Comparison of ENCODE assay signal across 12 cellular contexts in the genomic region with DNA sequence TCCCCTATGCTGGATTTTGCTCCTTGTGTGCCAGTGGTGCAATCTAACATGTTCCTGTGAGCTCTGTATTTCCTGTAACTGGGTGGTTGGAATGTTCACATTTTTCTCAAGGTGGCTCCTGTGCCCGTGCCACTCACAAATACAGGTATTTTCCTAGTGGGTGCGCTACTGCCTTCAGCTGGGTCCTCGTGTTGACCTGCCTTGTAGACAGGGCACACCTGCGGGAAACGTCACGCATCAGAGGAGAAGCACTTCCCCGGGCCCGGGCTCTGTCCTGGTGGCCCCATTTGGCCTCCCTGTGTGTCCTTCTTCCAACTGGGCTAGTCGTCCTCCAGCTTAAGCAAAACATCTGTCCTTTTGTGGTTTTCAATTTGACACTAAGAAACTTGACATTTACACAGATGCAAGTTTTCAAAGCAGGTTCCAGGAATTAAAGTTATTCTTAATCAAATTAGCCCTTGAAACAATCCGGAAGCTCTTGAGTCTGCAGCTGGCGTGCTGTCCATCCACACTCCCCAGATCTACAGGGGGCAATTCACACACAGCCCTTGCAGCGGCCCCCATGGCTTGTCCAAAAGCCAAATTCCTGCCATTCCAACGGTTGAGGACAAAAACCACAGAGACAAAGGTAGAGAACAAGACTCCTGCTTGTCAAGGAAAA.
DNase-seq lines count a peak whose midpoint lies in the region; TF ChIP-seq lines count a peak whose summit lies in the region.
"Had no signal": no experiment of that assay in that cellular context is flagged by ENCODE, and none has a peak within 500 bp of the region (broad histone marks: within the 10 kb centered on the region; RNA-seq: fewer than 3 reads in every experiment).

No MANE protein-coding gene starts in this region.

- POLR2A ChIA-PET in CD8-positive, alpha-beta memory T cell (lab: Charles Lee): no interaction called here

- no peak overlapping the region for H3K9ac ChIP-seq in neural progenitor cell

- H3K4me1 ChIP-seq in ectodermal cell (ENCODE audit: control insufficient read depth, insufficient read depth, low read length) (peaks cover 51% of the 10 kb centered on the region), neural progenitor cell (peaks cover 32% of the 10 kb centered on the region), osteoblast (ENCODE audit: insufficient read depth, low read length) (peaks cover 35% of the 10 kb centered on the region)
- no peaks in the 10 kb centered on the region for H3K4me1 ChIP-seq in CD8-positive, alpha-beta memory T cell (ENCODE audit: insufficient read depth, low read length)

- peaks cover 61% of the 10 kb centered on the region for H3K4me1 Mint-ChIP-seq in neural progenitor cell
- H3K4me1 Mint-ChIP-seq in CD8-positive, alpha-beta memory T cell: no peaks in the 10 kb centered on the region
- H3K4me1 Mint-ChIP-seq: natural killer cell had no signal

- H3K27ac ChIP-seq in ectodermal cell (ENCODE audit: insufficient read depth, low read depth, low read length, poor library complexity, severe bottlenecking) (peak overlapping the region; percentile 1), neural progenitor cell (peak overlapping the region; percentile 62), osteoblast (ENCODE audit: low read depth, low read length) (no peak overlapping the region)
- no peak overlapping the region for H3K27ac ChIP-seq in CD8-positive, alpha-beta memory T cell (ENCODE audit: low read depth, low read length)

- H3K4me3 ChIP-seq in ectodermal cell (ENCODE audit: insufficient read depth, low read depth, low read length) (no peak overlapping the region), neural progenitor cell (peak overlapping the region; percentile 18), osteoblast (ENCODE audit: insufficient read depth, low read length) (no peak overlapping the region)
- H3K4me3 ChIP-seq in CD8-positive, alpha-beta memory T cell (ENCODE audit: low read length): no peak overlapping the region

- H3K9me3 ChIP-seq in ectodermal cell (ENCODE audit: control insufficient read depth, low read length) (no peaks in the 10 kb centered on the region), neural progenitor cell (ENCODE audit: low read depth) (no peaks in the 10 kb centered on the region), osteoblast (ENCODE audit: low read depth, low read length) (no peaks in the 10 kb centered on the region)
- no peaks in the 10 kb centered on the region for H3K9me3 ChIP-seq in CD8-positive, alpha-beta memory T cell (ENCODE audit: low read length)

- TF ChIP-seq CTCF in neural progenitor cell (IDR thresholded peaks at IDR 0.05) (no peak), osteoblast (IDR thresholded peaks at IDR 0.05; ENCODE audit: extremely low read depth, low read depth, low read length) (no peak)

- no peaks in the 10 kb centered on the region for H4K20me1 ChIP-seq in neural progenitor cell (ENCODE audit: low read depth)
- H4K20me1 ChIP-seq in osteoblast (ENCODE audit: insufficient read depth, low read length): no peaks in the 10 kb centered on the region

- H2AFZ ChIP-seq in neural progenitor cell (replicated peaks) (no peak overlapping the region), osteoblast (ENCODE audit: low read length) (no peak overlapping the region)

- H3K36me3 ChIP-seq in ectodermal cell (ENCODE audit: control insufficient read depth, insufficient read depth, low read length) (no peaks in the 10 kb centered on the region), neural progenitor cell (no peaks in the 10 kb centered on the region), osteoblast (ENCODE audit: insufficient read depth, low read length) (no peaks in the 10 kb centered on the region)
- no peaks in the 10 kb centered on the region for H3K36me3 ChIP-seq in CD8-positive, alpha-beta memory T cell (ENCODE audit: insufficient read depth, low read length)

- peak overlapping the region; percentile 67 for H3K4me2 ChIP-seq in neural progenitor cell
- H3K4me2 ChIP-seq in osteoblast (ENCODE audit: insufficient read depth, low read length): no peak overlapping the region

- no peaks in the 10 kb centered on the region for H3K79me2 ChIP-seq in neural progenitor cell (ENCODE audit: low read depth)
- H3K79me2 ChIP-seq in osteoblast (ENCODE audit: insufficient read depth, low read length): no peaks in the 10 kb centered on the region

- peaks cover 23% of the 10 kb centered on the region for H3F3A ChIP-seq in neural progenitor cell (ENCODE audit: low read depth)

- no peaks in the 10 kb centered on the region for H3K36me3 Mint-ChIP-seq in neural progenitor cell
- H3K36me3 Mint-ChIP-seq in CD8-positive, alpha-beta memory T cell: no peaks in the 10 kb centered on the region
- H3K36me3 Mint-ChIP-seq: natural killer cell had no signal

- H3K27ac Mint-ChIP-seq in neural progenitor cell: peak overlapping the region; percentile 77
- H3K27ac Mint-ChIP-seq in CD8-positive, alpha-beta memory T cell: no peak overlapping the region
- H3K27ac Mint-ChIP-seq: activated naive CD4-positive, alpha-beta T cell treated with anti-CD3 and anti-CD28 coated beads for 36 hours; natural killer cell had no signal

- peaks cover 5% of the 10 kb centered on the region for H3K27me3 ChIP-seq in ectodermal cell (ENCODE audit: control insufficient read depth, insufficient read depth, low read length, poor library complexity, severe bottlenecking)
- H3K27me3 ChIP-seq in neural progenitor cell: no peaks in the 10 kb centered on the region
- H3K27me3 ChIP-seq in CD8-positive, alpha-beta memory T cell (ENCODE audit: insufficient read depth, low read length, poor library complexity, severe bottlenecking): no peaks in the 10 kb centered on the region
- no peaks in the 10 kb centered on the region for H3K27me3 ChIP-seq in osteoblast (ENCODE audit: insufficient read depth, low read length)

- DNase-seq in ELR (ENCODE audit: low read depth): peak; percentile 26
- peak; percentile 58 for DNase-seq in NCI-H526 treated with DMSO at 0.1 percent for 48 hours (lab: John Stamatoyannopoulos, UW)
- DNase-seq in neural progenitor cell (ENCODE audit: low spot score): peak; percentile 93
- DNase-seq in central memory CD4-positive, alpha-beta T cell: no peak
- no peak for DNase-seq in CD8-positive, alpha-beta memory T cell
- no peak for DNase-seq in osteoblast (ENCODE audit: insufficient read length, low spot score, missing footprints)
- DNase-seq in NCI-H146 (lab: John Stamatoyannopoulos, UW): no peak
- DNase-seq: activated naive CD4-positive, alpha-beta T cell treated with anti-CD3 and anti-CD28 coated beads for 36 hours; natural killer cell; NCI-H1930; T-helper 2 cell had no signal

- CTCF ChIA-PET in CD8-positive, alpha-beta memory T cell (lab: Charles Lee): interaction anchor here (2.5 kb wide), 1 partner anchor 1052 kb away, joined by 6 read pairs; no protein-coding TSS in a partner anchor

- no peak overlapping the region for H3K4me3 Mint-ChIP-seq in neural progenitor cell
- no peak overlapping the region for H3K4me3 Mint-ChIP-seq in CD8-positive, alpha-beta memory T cell
- H3K4me3 Mint-ChIP-seq: activated naive CD4-positive, alpha-beta T cell treated with anti-CD3 and anti-CD28 coated beads for 36 hours; natural killer cell had no signal

- peaks cover 14% of the 10 kb centered on the region for H3K27me3 Mint-ChIP-seq in neural progenitor cell (ENCODE audit: insufficient read depth, low read depth)
- H3K27me3 Mint-ChIP-seq in CD8-positive, alpha-beta memory T cell: peaks cover 0 to 3% of the 10 kb centered on the region in 2 donors

- 10 to 12% methylated on average over 13 of the region's 13 CpGs for WGBS in ectodermal cell, 2 experiments

- no peaks in the 10 kb centered on the region for H3K9me3 Mint-ChIP-seq in neural progenitor cell
- no peaks in the 10 kb centered on the region for H3K9me3 Mint-ChIP-seq in CD8-positive, alpha-beta memory T cell
- H3K9me3 Mint-ChIP-seq: natural killer cell had no signal

Comparison
In these comparisons a context has a peak if more than half of its experiments do, and no peak if none do; other contexts are left out.
1. DNase-seq: peak in ELR (single experiment), NCI-H526 treated with DMSO at 0.1 percent for 48 hours (single experiment) and neural progenitor cell (single experiment); none in central memory CD4-positive, alpha-beta T cell (single experiment), CD8-positive, alpha-beta memory T cell (0 of 5), osteoblast (single experiment) and NCI-H146 (single experiment).
2. H3K27ac ChIP-seq: peak in ectodermal cell (single experiment) and neural progenitor cell (single experiment); none in CD8-positive, alpha-beta memory T cell (single experiment) and osteoblast (single experiment).